9 cellular contexts compared by ENCODE assay signal in genomic region chr3:194277547-194278091, GRCh38.
A peak's percentile ranks its signal among the peaks of the same experiment; 100 is the strongest.
DNase-seq lines count a peak whose midpoint lies in the region; ATAC-seq and TF ChIP-seq lines count a peak whose summit lies in the region.
"Had no signal": no experiment of that assay in that cellular context is flagged by ENCODE, and none has a peak within 500 bp of the region (broad histone marks: within the 10 kb centered on the region; RNA-seq: fewer than 3 reads in every experiment).

No MANE protein-coding gene starts in this region.

- H3K36me3 ChIP-seq in suprapubic skin: no peaks in the 10 kb centered on the region

- no peak for TF ChIP-seq CTCF in suprapubic skin (IDR thresholded peaks at IDR 0.05)

- H3K9me3 Mint-ChIP-seq in stimulated activated memory B cell treated with anti-CD40 and anti-IgM and Interleukin-4, amounts not matched to agents 10 μg/mL and 1 μg/mL and 100 μg/mL, for 72 hours: no peaks in the 10 kb centered on the region

- H3K27me3 Mint-ChIP-seq in stimulated activated memory B cell treated with anti-CD40 and anti-IgM and Interleukin-4, amounts not matched to agents 10 μg/mL and 1 μg/mL and 100 μg/mL, for 72 hours: peaks cover 62% of the 10 kb centered on the region

- no peak overlapping the region for H3K27ac Mint-ChIP-seq in stimulated activated memory B cell treated with anti-CD40 and anti-IgM and Interleukin-4, amounts not matched to agents 10 μg/mL and 1 μg/mL and 100 μg/mL, for 72 hours

- TF ChIP-seq EP300 in suprapubic skin (IDR thresholded peaks at IDR 0.05): no peak

- H3K4me1 ChIP-seq in suprapubic skin: peaks cover 63% of the 10 kb centered on the region

- no peak overlapping the region for H3K4me3 ChIP-seq in suprapubic skin

- TF ChIP-seq POLR2A in suprapubic skin (IDR thresholded peaks at IDR 0.05): no peak

- no peaks in the 10 kb centered on the region for H3K9me3 ChIP-seq in suprapubic skin

- no peak overlapping the region for H3K4me3 Mint-ChIP-seq in stimulated activated memory B cell treated with anti-CD40 and anti-IgM and Interleukin-4, amounts not matched to agents 10 μg/mL and 1 μg/mL and 100 μg/mL, for 72 hours

- no peak for ATAC-seq in GM19397 (IDR thresholded peaks at IDR 0.05; ENCODE audit: unreplicated experiment)
- ATAC-seq in HG03521 (IDR thresholded peaks at IDR 0.05; ENCODE audit: unreplicated experiment): no peak
- no peak for ATAC-seq in stimulated activated memory B cell treated with anti-CD40 and anti-IgM and Interleukin-4, amounts not matched to agents 10 μg/mL and 1 μg/mL and 100 μg/mL, for 72 hours

- H3K36me3 Mint-ChIP-seq in stimulated activated memory B cell treated with anti-CD40 and anti-IgM and Interleukin-4, amounts not matched to agents 10 μg/mL and 1 μg/mL and 100 μg/mL, for 72 hours: no peaks in the 10 kb centered on the region

- DNase-seq in NCI-H69 (lab: John Stamatoyannopoulos, UW) (peak; percentile 39), dermis blood vessel endothelial cell (peak; percentile 53), medulla oblongata (ENCODE audit: extremely low spot score) (peak; percentile 50), suprapubic skin (ENCODE audit: low spot score in 2 of 2) (peak; percentile 77 to 81)
- DNase-seq in stimulated activated CD4-positive, alpha-beta T cell treated with anti-CD3 and anti-CD28 coated beads, Interleukin-12 subunit alpha, Interleukin-12 subunit beta, amount 100 ng/mL, for 4 hours: no peak
- DNase-seq: NCI-H1436 had no signal

- H3K27me3 ChIP-seq in suprapubic skin: no peaks in the 10 kb centered on the region

- peaks cover 7% of the 10 kb centered on the region for H3K4me1 Mint-ChIP-seq in stimulated activated memory B cell treated with anti-CD40 and anti-IgM and Interleukin-4, amounts not matched to agents 10 μg/mL and 1 μg/mL and 100 μg/mL, for 72 hours

- peak overlapping the region; percentile 77 for H3K27ac ChIP-seq in suprapubic skin

- WGBS in suprapubic skin: 17% methylated on average over 11 of the region's 11 CpGs
